1 cellular context compared by ENCODE assay signal in the genomic region with DNA sequence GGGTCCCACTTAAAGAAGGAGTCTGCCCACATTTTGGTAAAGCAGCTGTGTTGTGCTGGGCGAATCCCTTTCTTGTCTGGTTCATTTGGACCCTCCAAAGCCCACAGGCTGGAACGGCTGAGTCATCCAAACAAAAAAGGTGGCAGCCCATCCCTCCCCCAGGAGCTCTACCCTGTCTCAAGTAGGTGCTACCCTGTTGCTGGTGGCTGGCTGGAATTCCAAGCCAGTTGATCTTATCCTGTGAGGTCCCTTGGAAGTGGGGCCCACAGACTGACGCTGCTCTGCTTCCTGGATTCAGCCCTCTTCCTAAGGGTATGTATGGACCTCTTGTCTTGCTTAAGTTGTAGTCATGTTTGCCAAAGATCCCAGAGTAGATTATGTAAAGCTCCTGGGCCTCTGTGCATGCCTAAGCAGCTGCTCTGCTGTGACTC.
TF ChIP-seq lines count a peak whose summit lies in the region.

No MANE protein-coding gene starts in this region.

TF ChIP-seq in WTC11, 78 proteins besides CTCF, POLR2A, EP300 and RAD21 (continued from another document):
- TF ChIP-seq, protein P1, sequence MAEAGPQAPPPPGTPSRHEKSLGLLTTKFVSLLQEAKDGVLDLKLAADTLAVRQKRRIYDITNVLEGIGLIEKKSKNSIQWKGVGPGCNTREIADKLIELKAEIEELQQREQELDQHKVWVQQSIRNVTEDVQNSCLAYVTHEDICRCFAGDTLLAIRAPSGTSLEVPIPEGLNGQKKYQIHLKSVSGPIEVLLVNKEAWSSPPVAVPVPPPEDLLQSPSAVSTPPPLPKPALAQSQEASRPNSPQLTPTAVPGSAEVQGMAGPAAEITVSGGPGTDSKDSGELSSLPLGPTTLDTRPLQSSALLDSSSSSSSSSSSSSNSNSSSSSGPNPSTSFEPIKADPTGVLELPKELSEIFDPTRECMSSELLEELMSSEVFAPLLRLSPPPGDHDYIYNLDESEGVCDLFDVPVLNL (CRISPR knock-in tag; IDR thresholded peaks at IDR 0.05; ENCODE audit: borderline replicate concordance, low read depth) = no peak
- TF ChIP-seq, protein P2, sequence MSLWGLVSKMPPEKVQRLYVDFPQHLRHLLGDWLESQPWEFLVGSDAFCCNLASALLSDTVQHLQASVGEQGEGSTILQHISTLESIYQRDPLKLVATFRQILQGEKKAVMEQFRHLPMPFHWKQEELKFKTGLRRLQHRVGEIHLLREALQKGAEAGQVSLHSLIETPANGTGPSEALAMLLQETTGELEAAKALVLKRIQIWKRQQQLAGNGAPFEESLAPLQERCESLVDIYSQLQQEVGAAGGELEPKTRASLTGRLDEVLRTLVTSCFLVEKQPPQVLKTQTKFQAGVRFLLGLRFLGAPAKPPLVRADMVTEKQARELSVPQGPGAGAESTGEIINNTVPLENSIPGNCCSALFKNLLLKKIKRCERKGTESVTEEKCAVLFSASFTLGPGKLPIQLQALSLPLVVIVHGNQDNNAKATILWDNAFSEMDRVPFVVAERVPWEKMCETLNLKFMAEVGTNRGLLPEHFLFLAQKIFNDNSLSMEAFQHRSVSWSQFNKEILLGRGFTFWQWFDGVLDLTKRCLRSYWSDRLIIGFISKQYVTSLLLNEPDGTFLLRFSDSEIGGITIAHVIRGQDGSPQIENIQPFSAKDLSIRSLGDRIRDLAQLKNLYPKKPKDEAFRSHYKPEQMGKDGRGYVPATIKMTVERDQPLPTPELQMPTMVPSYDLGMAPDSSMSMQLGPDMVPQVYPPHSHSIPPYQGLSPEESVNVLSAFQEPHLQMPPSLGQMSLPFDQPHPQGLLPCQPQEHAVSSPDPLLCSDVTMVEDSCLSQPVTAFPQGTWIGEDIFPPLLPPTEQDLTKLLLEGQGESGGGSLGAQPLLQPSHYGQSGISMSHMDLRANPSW (CRISPR knock-in tag; conservative IDR thresholded peaks at IDR 0.05; ENCODE audit: low read depth) = no peak
- TF ChIP-seq IRF2 (CRISPR knock-in tag; IDR thresholded peaks at IDR 0.05; ENCODE audit: borderline replicate concordance, low read depth) (no peak), GRHL2 (CRISPR knock-in tag; IDR thresholded peaks at IDR 0.05; ENCODE audit: insufficient replicate concordance, severe bottlenecking) (no peak), RORB (CRISPR knock-in tag; IDR thresholded peaks at IDR 0.05) (no peak), CREM (CRISPR knock-in tag; IDR thresholded peaks at IDR 0.05) (no peak), ZBTB21 (CRISPR knock-in tag; IDR thresholded peaks at IDR 0.05; ENCODE audit: borderline replicate concordance) (no peak)
- TF ChIP-seq, protein P3, sequence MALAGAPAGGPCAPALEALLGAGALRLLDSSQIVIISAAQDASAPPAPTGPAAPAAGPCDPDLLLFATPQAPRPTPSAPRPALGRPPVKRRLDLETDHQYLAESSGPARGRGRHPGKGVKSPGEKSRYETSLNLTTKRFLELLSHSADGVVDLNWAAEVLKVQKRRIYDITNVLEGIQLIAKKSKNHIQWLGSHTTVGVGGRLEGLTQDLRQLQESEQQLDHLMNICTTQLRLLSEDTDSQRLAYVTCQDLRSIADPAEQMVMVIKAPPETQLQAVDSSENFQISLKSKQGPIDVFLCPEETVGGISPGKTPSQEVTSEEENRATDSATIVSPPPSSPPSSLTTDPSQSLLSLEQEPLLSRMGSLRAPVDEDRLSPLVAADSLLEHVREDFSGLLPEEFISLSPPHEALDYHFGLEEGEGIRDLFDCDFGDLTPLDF (CRISPR knock-in tag; IDR thresholded peaks at IDR 0.05) = no peak
- TF ChIP-seq, protein P4, sequence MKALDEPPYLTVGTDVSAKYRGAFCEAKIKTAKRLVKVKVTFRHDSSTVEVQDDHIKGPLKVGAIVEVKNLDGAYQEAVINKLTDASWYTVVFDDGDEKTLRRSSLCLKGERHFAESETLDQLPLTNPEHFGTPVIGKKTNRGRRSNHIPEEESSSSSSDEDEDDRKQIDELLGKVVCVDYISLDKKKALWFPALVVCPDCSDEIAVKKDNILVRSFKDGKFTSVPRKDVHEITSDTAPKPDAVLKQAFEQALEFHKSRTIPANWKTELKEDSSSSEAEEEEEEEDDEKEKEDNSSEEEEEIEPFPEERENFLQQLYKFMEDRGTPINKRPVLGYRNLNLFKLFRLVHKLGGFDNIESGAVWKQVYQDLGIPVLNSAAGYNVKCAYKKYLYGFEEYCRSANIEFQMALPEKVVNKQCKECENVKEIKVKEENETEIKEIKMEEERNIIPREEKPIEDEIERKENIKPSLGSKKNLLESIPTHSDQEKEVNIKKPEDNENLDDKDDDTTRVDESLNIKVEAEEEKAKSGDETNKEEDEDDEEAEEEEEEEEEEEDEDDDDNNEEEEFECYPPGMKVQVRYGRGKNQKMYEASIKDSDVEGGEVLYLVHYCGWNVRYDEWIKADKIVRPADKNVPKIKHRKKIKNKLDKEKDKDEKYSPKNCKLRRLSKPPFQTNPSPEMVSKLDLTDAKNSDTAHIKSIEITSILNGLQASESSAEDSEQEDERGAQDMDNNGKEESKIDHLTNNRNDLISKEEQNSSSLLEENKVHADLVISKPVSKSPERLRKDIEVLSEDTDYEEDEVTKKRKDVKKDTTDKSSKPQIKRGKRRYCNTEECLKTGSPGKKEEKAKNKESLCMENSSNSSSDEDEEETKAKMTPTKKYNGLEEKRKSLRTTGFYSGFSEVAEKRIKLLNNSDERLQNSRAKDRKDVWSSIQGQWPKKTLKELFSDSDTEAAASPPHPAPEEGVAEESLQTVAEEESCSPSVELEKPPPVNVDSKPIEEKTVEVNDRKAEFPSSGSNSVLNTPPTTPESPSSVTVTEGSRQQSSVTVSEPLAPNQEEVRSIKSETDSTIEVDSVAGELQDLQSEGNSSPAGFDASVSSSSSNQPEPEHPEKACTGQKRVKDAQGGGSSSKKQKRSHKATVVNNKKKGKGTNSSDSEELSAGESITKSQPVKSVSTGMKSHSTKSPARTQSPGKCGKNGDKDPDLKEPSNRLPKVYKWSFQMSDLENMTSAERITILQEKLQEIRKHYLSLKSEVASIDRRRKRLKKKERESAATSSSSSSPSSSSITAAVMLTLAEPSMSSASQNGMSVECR (CRISPR knock-in tag; IDR thresholded peaks at IDR 0.05; ENCODE audit: borderline replicate concordance) = no peak
- TF ChIP-seq, protein P5, sequence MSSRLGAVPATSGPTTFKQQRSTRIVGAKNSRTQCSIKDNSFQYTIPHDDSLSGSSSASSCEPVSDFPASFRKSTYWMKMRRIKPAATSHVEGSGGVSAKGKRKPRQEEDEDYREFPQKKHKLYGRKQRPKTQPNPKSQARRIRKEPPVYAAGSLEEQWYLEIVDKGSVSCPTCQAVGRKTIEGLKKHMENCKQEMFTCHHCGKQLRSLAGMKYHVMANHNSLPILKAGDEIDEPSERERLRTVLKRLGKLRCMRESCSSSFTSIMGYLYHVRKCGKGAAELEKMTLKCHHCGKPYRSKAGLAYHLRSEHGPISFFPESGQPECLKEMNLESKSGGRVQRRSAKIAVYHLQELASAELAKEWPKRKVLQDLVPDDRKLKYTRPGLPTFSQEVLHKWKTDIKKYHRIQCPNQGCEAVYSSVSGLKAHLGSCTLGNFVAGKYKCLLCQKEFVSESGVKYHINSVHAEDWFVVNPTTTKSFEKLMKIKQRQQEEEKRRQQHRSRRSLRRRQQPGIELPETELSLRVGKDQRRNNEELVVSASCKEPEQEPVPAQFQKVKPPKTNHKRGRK (CRISPR knock-in tag; IDR thresholded peaks at IDR 0.05; ENCODE audit: borderline replicate concordance) = no peak
- TF ChIP-seq, protein P6, sequence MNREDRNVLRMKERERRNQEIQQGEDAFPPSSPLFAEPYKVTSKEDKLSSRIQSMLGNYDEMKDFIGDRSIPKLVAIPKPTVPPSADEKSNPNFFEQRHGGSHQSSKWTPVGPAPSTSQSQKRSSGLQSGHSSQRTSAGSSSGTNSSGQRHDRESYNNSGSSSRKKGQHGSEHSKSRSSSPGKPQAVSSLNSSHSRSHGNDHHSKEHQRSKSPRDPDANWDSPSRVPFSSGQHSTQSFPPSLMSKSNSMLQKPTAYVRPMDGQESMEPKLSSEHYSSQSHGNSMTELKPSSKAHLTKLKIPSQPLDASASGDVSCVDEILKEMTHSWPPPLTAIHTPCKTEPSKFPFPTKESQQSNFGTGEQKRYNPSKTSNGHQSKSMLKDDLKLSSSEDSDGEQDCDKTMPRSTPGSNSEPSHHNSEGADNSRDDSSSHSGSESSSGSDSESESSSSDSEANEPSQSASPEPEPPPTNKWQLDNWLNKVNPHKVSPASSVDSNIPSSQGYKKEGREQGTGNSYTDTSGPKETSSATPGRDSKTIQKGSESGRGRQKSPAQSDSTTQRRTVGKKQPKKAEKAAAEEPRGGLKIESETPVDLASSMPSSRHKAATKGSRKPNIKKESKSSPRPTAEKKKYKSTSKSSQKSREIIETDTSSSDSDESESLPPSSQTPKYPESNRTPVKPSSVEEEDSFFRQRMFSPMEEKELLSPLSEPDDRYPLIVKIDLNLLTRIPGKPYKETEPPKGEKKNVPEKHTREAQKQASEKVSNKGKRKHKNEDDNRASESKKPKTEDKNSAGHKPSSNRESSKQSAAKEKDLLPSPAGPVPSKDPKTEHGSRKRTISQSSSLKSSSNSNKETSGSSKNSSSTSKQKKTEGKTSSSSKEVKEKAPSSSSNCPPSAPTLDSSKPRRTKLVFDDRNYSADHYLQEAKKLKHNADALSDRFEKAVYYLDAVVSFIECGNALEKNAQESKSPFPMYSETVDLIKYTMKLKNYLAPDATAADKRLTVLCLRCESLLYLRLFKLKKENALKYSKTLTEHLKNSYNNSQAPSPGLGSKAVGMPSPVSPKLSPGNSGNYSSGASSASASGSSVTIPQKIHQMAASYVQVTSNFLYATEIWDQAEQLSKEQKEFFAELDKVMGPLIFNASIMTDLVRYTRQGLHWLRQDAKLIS (CRISPR knock-in tag; IDR thresholded peaks at IDR 0.05; ENCODE audit: borderline replicate concordance) = no peak
- TF ChIP-seq, protein P7, sequence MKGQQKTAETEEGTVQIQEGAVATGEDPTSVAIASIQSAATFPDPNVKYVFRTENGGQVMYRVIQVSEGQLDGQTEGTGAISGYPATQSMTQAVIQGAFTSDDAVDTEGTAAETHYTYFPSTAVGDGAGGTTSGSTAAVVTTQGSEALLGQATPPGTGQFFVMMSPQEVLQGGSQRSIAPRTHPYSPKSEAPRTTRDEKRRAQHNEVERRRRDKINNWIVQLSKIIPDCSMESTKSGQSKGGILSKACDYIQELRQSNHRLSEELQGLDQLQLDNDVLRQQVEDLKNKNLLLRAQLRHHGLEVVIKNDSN (CRISPR knock-in tag; IDR thresholded peaks at IDR 0.05) = no peak
- TF ChIP-seq, protein P8, sequence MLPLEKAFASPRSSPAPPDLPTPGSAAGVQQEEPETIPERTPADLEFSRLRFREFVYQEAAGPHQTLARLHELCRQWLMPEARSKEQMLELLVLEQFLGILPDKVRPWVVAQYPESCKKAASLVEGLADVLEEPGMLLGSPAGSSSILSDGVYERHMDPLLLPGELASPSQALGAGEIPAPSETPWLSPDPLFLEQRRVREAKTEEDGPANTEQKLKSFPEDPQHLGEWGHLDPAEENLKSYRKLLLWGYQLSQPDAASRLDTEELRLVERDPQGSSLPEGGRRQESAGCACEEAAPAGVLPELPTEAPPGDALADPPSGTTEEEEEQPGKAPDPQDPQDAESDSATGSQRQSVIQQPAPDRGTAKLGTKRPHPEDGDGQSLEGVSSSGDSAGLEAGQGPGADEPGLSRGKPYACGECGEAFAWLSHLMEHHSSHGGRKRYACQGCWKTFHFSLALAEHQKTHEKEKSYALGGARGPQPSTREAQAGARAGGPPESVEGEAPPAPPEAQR (CRISPR knock-in tag; IDR thresholded peaks at IDR 0.05) = no peak
- TF ChIP-seq, protein P9, sequence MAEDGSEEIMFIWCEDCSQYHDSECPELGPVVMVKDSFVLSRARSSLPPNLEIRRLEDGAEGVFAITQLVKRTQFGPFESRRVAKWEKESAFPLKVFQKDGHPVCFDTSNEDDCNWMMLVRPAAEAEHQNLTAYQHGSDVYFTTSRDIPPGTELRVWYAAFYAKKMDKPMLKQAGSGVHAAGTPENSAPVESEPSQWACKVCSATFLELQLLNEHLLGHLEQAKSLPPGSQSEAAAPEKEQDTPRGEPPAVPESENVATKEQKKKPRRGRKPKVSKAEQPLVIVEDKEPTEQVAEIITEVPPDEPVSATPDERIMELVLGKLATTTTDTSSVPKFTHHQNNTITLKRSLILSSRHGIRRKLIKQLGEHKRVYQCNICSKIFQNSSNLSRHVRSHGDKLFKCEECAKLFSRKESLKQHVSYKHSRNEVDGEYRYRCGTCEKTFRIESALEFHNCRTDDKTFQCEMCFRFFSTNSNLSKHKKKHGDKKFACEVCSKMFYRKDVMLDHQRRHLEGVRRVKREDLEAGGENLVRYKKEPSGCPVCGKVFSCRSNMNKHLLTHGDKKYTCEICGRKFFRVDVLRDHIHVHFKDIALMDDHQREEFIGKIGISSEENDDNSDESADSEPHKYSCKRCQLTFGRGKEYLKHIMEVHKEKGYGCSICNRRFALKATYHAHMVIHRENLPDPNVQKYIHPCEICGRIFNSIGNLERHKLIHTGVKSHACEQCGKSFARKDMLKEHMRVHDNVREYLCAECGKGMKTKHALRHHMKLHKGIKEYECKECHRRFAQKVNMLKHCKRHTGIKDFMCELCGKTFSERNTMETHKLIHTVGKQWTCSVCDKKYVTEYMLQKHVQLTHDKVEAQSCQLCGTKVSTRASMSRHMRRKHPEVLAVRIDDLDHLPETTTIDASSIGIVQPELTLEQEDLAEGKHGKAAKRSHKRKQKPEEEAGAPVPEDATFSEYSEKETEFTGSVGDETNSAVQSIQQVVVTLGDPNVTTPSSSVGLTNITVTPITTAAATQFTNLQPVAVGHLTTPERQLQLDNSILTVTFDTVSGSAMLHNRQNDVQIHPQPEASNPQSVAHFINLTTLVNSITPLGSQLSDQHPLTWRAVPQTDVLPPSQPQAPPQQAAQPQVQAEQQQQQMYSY (CRISPR knock-in tag; IDR thresholded peaks at IDR 0.05) = no peak
